In genomic region chr15:82790321-82790720, GRCh38 we compare ENCODE assay signal across 20 cellular contexts. TPM values are rescaled to one million over a fixed set of nuclear protein-coding genes. Genes with fewer than 3 reads are reported as not detected.
DNase-seq lines count a peak whose midpoint lies in the region; ATAC-seq and TF ChIP-seq lines count a peak whose summit lies in the region.
"Had no signal": no experiment of that assay in that cellular context is flagged by ENCODE, and none has a peak within 500 bp of the region (broad histone marks: within the 10 kb centered on the region; RNA-seq: fewer than 3 reads in every experiment).

No MANE protein-coding gene starts in this region.

- peaks cover 0 to 5% of the 10 kb centered on the region in 2 donors for H3K36me3 ChIP-seq in gastrocnemius medialis
- H3K36me3 ChIP-seq: HAP-1 had no signal

- peak; percentile 4 for DNase-seq in GM10248 (ENCODE audit: extremely low spot score)
- DNase-seq in NCI-H226, result peak; percentile 16
- DNase-seq in left colon, result peak; percentile 21 to 46
- no peak for DNase-seq in gastrocnemius medialis
- no peak for DNase-seq in foreskin melanocyte
- no peak for DNase-seq in activated CD4-positive, alpha-beta T cell treated with anti-CD3 and anti-CD28 coated beads, Interleukin-2, amount 50 U/mL, for 48 hours
- DNase-seq: AML-193; CD4-positive, alpha-beta T cell; DMS153; DMS79; GDM1; GM23248 had no signal

- CTCF ChIA-PET in GM10248 (lab: Yijun Ruan, JAX), result no interaction called here

- no peak for TF ChIP-seq POLR2A in gastrocnemius medialis (IDR thresholded peaks at IDR 0.05)
- TF ChIP-seq POLR2A in GM18505 (IDR thresholded peaks at IDR 0.05; ENCODE audit: borderline replicate concordance, extremely low read depth, insufficient read depth, insufficient read length), result no peak

- TF ChIP-seq CTCF in GM10248 (IDR thresholded peaks at IDR 0.05; ENCODE audit: control extremely low read depth, extremely low read depth, low read depth, missing control alignments), result no peak
- TF ChIP-seq CTCF in gastrocnemius medialis (IDR thresholded peaks at IDR 0.05 in 4 of 5, conservative IDR thresholded peaks at IDR 0.05 in 1 of 5), result no peak

- H3K4me3 ChIP-seq in gastrocnemius medialis, result no peak overlapping the region
- H3K4me3 ChIP-seq: A549, GM23248, HAP-1 had no signal

- H3K4me1 ChIP-seq in gastrocnemius medialis, result peaks cover 0 to 3% of the 10 kb centered on the region in 2 donors
- H3K4me1 ChIP-seq: A549, HAP-1 had no signal

- in situ Hi-C loops in gastrocnemius medialis (cut with MboI; ENCODE audit: low sequenced_read_pairs in 4 of 4), result no loop called here

- peak; percentile 97 for ATAC-seq in left colon
- no peak for ATAC-seq in gastrocnemius medialis
- ATAC-seq in GM18505 (IDR thresholded peaks at IDR 0.05; ENCODE audit: unreplicated experiment), result no peak
- ATAC-seq in HG02763 (IDR thresholded peaks at IDR 0.05; ENCODE audit: unreplicated experiment), result no peak
- ATAC-seq: A549 had no signal

- POLR2A ChIA-PET in GM10248 (lab: Yijun Ruan, JAX), result no interaction called here

- H3K27ac ChIP-seq in gastrocnemius medialis, result peak overlapping the region; percentile 48 to 99 (median 66)
- H3K27ac ChIP-seq: 22Rv1, A549, C4-2B, GM23248 had no signal

- H3K9me3 ChIP-seq in gastrocnemius medialis, result no peaks in the 10 kb centered on the region

- no peaks in the 10 kb centered on the region for H3K27me3 ChIP-seq in gastrocnemius medialis

- intact Hi-C loops in left colon (cut with DNase I, micrococcal nuclease), result no loop called here
- intact Hi-C loops in gastrocnemius medialis (cut with DNase I; ENCODE audit: low total_unique reads), result no loop called here

RNA-seq across cellular contexts. Expression of gene FSD2, which starts 15.5 kb away (rescaled TPM):
- not detected for total RNA-seq in left colon
- 10 to 100 TPM in 1 of 4 donors, 1 to 10 TPM in 3; 3.9 to 18.5 (median 6.6) TPM for total RNA-seq in gastrocnemius medialis
- total RNA-seq: CD4-positive, alpha-beta T cell; Daoy; GM23248; H4 had no signal

RNA-seq across cellular contexts. Expression of gene WHAMM, which starts 19.1 kb away (rescaled TPM):
- total RNA-seq in left colon (10 to 100 TPM in 1 of 2 donors, 1 to 10 TPM in 1; 9.1 to 11.3 TPM), gastrocnemius medialis (10 to 100 TPM; 14.1 to 22.1 (median 21.8) TPM)

Comparison
In these comparisons a context has a peak if more than half of its experiments do, and no peak if none do; other contexts are left out.
1. DNase-seq: peak in GM10248 (single experiment), NCI-H226 (single experiment) and left colon (2 of 2); none in gastrocnemius medialis (0 of 2), foreskin melanocyte (single experiment) and activated CD4-positive, alpha-beta T cell treated with anti-CD3 and anti-CD28 coated beads, Interleukin-2, amount 50 U/mL, for 48 hours (0 of 2).
2. RNA of gene FSD2, which starts 15.5 kb away (total RNA-seq): 3.9 to 18.5 TPM in gastrocnemius medialis; not detected in left colon; every median in the first group is over 4 times any median in the second.